14 cellular contexts compared by ENCODE assay signal in the genomic region with DNA sequence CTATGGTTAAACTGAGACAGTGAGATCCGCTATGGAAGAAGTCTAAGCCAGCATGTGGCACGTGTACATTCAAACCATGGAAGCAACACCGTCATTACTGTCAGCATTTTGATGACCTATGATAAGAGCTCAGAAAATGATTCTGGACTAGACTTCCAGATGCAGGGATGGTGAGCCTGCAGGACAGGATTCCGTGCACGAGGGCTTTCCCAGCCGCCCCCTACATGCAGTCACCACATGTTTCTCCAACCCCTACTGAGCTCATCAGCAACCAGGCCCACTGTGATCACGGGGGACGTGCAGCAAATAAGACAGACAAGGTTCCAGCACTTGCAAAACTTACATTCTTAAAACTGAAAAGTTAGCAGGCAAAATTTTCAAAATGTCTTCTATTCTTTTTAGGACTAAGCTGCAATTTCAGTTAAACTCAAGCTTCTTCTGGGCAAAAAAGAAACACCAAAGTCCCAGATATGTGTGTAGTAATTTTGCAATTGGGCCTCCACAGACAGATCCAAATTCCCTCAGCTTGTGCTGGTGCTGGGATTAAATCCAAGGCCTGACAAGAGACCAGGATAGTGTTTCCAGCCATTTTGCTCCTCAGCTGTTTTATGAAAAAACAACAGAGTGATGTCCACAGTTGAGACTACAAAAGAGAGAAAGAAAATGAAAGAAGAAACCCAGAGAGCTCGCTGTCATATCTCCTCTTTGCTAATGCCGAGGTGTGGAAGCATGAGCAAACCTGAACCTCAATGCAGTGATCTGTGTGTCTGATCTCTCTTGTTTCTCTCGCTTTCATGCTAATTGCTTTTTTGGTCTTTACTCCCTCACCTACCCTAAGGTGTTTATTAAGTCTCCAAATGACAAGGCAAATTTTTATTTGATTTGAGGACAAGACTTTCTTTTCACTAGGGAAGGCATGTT.
DNase-seq lines count a peak whose midpoint lies in the region; ATAC-seq and TF ChIP-seq lines count a peak whose summit lies in the region.
"Had no signal": no experiment of that assay in that cellular context is flagged by ENCODE, and none has a peak within 500 bp of the region (broad histone marks: within the 10 kb centered on the region; RNA-seq: fewer than 3 reads in every experiment).

No MANE protein-coding gene starts in this region.

- H3K27me3 Mint-ChIP-seq in stimulated activated naive B cell treated with anti-CD40 and anti-IgM and Interleukin-4, amounts not matched to agents 10 μg/mL and 1 μg/mL and 100 μg/mL, for 72 hours = peaks cover 22 to 24% of the 10 kb centered on the region in 2 donors

- H3K4me3 ChIP-seq in esophagus (ENCODE audit: low read depth in 1 of 2, low read length in 2 of 2) (no peak overlapping the region), muscle layer of colon (ENCODE audit: low read depth in 1 of 2, low read length in 2 of 2) (no peak overlapping the region), tibial artery (no peak overlapping the region)

- no peak overlapping the region for H3K27ac Mint-ChIP-seq in stimulated activated naive B cell treated with anti-CD40 and anti-IgM and Interleukin-4, amounts not matched to agents 10 μg/mL and 1 μg/mL and 100 μg/mL, for 72 hours
- H3K27ac Mint-ChIP-seq: activated T-helper 1 cell treated with anti-CD3 and anti-CD28 coated beads, Interleukin-12 subunit alpha, Interleukin-12 subunit beta, Interleukin-2, Interleukin-4 antibody, amounts not matched to agents 30 ng/mL and 10 ng/mL and 1 ng/mL, durations not matched to agents 14 hours and 24 hours and 36 hours had no signal

- 75 to 77% methylated on average over 11 of the region's 11 CpGs for WGBS in esophagus, 2 donors

- peaks cover 0 to 4% of the 10 kb centered on the region in 2 donors for H3K4me1 ChIP-seq in esophagus (ENCODE audit: control insufficient read depth in 2 of 2, insufficient read depth in 2 of 2, low read length in 1 of 2)
- peaks cover 57% of the 10 kb centered on the region for H3K4me1 ChIP-seq in muscle layer of colon (ENCODE audit: insufficient read depth, low read length)
- peaks cover 0 to 26% (median 14%) of the 10 kb centered on the region in 4 donors for H3K4me1 ChIP-seq in tibial artery

- H3K27ac ChIP-seq in esophagus (ENCODE audit: low read depth in 2 of 2, low read length in 1 of 2) (peak overlapping the region; percentile 27 to 52), muscle layer of colon (ENCODE audit: low read depth, low read length) (peak overlapping the region; percentile 69), tibial artery (peak overlapping the region; percentile 80 to 85)
- H3K27ac ChIP-seq: parathyroid adenoma had no signal

- H3K9me3 ChIP-seq in esophagus (ENCODE audit: control insufficient read depth in 2 of 2, insufficient read depth in 1 of 2, low read depth in 1 of 2, low read length in 1 of 2) (no peaks in the 10 kb centered on the region), muscle layer of colon (ENCODE audit: low read length) (no peaks in the 10 kb centered on the region), tibial artery (no peaks in the 10 kb centered on the region)

- H3K9me3 Mint-ChIP-seq in stimulated activated naive B cell treated with anti-CD40 and anti-IgM and Interleukin-4, amounts not matched to agents 10 μg/mL and 1 μg/mL and 100 μg/mL, for 72 hours = no peaks in the 10 kb centered on the region
- H3K9me3 Mint-ChIP-seq: activated T-helper 1 cell treated with anti-CD3 and anti-CD28 coated beads, Interleukin-12 subunit alpha, Interleukin-12 subunit beta, Interleukin-2, Interleukin-4 antibody, amounts not matched to agents 30 ng/mL and 10 ng/mL and 1 ng/mL, durations not matched to agents 14 hours and 24 hours and 36 hours; CD8-positive, alpha-beta memory T cell had no signal

- H3K4me3 Mint-ChIP-seq in stimulated activated naive B cell treated with anti-CD40 and anti-IgM and Interleukin-4, amounts not matched to agents 10 μg/mL and 1 μg/mL and 100 μg/mL, for 72 hours = no peak overlapping the region
- H3K4me3 Mint-ChIP-seq: activated T-helper 1 cell treated with anti-CD3 and anti-CD28 coated beads, Interleukin-12 subunit alpha, Interleukin-12 subunit beta, Interleukin-2, Interleukin-4 antibody, amounts not matched to agents 30 ng/mL and 10 ng/mL and 1 ng/mL, durations not matched to agents 14 hours and 24 hours and 36 hours; CD8-positive, alpha-beta memory T cell had no signal

- peak; percentile 50 for ATAC-seq in HG02885 (IDR thresholded peaks at IDR 0.05; ENCODE audit: poor library complexity, unreplicated experiment)
- no peak for ATAC-seq in stimulated activated naive B cell treated with anti-CD40 and anti-IgM and Interleukin-4, amounts not matched to agents 10 μg/mL and 1 μg/mL and 100 μg/mL, for 72 hours (replicated peaks)
- no peak for ATAC-seq in HG02588 (IDR thresholded peaks at IDR 0.05; ENCODE audit: unreplicated experiment)
- ATAC-seq: stimulated activated naive CD8-positive, alpha-beta T cell treated with anti-CD3 and anti-CD28 coated beads, Interleukin-15, Interleukin-2, amounts not matched to agents 100 U/mL and 50 U/mL, for 24 hours had no signal

- intact Hi-C loops in tibial artery (cut with DNase I; ENCODE audit: low total_unique reads) = loop anchor here (5.0 kb wide), 1 partner anchor 116 kb away; a partner anchor contains a TSS

- H3K36me3 ChIP-seq in esophagus (ENCODE audit: control insufficient read depth in 2 of 2, insufficient read depth in 2 of 2, low read length in 1 of 2) = peaks cover 0 to 7% of the 10 kb centered on the region in 2 donors
- peaks cover 17% of the 10 kb centered on the region for H3K36me3 ChIP-seq in muscle layer of colon (ENCODE audit: insufficient read depth, low read length)
- H3K36me3 ChIP-seq in tibial artery = peaks cover 0 to 33% (median 17%) of the 10 kb centered on the region in 3 donors

- H3K9ac ChIP-seq in muscle layer of colon (ENCODE audit: low read length) = peak overlapping the region; percentile 28
- H3K9ac ChIP-seq: parathyroid adenoma had no signal

- TF ChIP-seq CTCF in tibial artery (IDR thresholded peaks at IDR 0.05) = no peak

- H3K27me3 ChIP-seq in esophagus (ENCODE audit: control insufficient read depth in 1 of 2, insufficient read depth in 2 of 2, low read length in 2 of 2) (no peaks in the 10 kb centered on the region), muscle layer of colon (ENCODE audit: control insufficient read depth in 1 of 2, insufficient read depth in 2 of 2, low read length in 2 of 2) (no peaks in the 10 kb centered on the region), tibial artery (no peaks in the 10 kb centered on the region)

- H3K4me1 Mint-ChIP-seq in stimulated activated naive B cell treated with anti-CD40 and anti-IgM and Interleukin-4, amounts not matched to agents 10 μg/mL and 1 μg/mL and 100 μg/mL, for 72 hours = no peaks in the 10 kb centered on the region

- DNase-seq in tibial artery (no peak), NCI-H1436 (lab: John Stamatoyannopoulos, UW) (no peak)
- DNase-seq in stimulated activated naive B cell treated with anti-CD40 and anti-IgM and Interleukin-4, amounts not matched to agents 10 μg/mL and 1 μg/mL and 100 μg/mL, for 72 hours = no peak
- DNase-seq: activated CD4-positive, alpha-beta T cell treated with anti-CD3 and anti-CD28 coated beads for 1 hour; CD8-positive, alpha-beta memory T cell; H7; NCI-H446; stimulated activated naive CD8-positive, alpha-beta T cell treated with anti-CD3 and anti-CD28 coated beads, Interleukin-15, Interleukin-2, amounts not matched to agents 100 U/mL and 50 U/mL, for 24 hours had no signal

- no peaks in the 10 kb centered on the region for H3K36me3 Mint-ChIP-seq in stimulated activated naive B cell treated with anti-CD40 and anti-IgM and Interleukin-4, amounts not matched to agents 10 μg/mL and 1 μg/mL and 100 μg/mL, for 72 hours
